Comparison of ENCODE assay signal across 23 cellular contexts in the genomic region with DNA sequence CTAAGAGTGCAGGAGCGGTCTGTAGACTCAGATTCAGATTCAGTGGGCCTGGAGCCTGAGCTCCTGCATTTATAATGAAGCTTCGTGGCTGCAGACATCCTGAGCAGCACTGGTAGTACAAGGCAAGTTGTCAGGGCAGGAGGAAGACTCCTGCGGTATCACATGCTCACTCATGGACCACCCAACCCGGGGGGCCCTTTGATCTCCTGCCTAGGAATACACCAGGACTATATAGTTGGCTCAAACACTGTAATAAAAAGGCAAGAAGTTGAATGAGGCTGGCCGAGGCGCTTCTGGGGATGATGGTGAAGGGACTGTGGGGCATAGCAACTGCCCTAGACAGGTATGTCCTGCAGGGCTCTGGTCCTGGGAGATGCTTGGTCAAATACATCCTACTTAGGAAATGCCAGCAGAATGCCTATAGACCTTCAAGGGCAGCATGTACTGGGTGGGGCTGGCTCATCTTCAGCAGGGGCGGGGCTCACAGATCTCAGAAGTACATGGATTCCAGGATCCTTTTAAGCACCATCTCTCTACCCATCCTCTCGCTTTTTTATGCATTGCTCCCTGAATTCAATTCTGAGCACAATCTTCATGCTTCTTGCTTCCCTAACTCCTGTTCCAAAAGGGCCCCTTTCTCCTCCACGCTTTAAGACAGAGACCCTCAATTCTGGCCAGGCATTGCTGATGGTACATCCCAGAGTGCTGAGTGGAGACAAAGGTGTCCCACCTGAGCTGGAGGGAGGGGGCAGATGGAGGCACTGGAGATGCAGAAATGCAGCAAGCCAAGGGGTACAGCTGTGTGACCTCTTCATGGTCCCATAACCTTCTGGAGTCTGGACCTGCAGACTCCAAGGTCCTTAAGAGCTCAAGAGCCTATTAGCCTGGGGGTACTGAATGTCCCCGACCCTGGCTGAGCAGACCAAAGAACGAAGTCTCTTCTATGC. TPM values are rescaled to one million over a fixed set of nuclear protein-coding genes. Genes with fewer than 3 reads are reported as not detected.
DNase-seq lines count a peak whose midpoint lies in the region; ATAC-seq, FAIRE-seq and TF ChIP-seq lines count a peak whose summit lies in the region.
"Had no signal": no experiment of that assay in that cellular context is flagged by ENCODE, and none has a peak within 500 bp of the region (broad histone marks: within the 10 kb centered on the region; RNA-seq: fewer than 3 reads in every experiment).

No MANE protein-coding gene starts in this region.

- intact Hi-C loops in K562 (cut with micrococcal nuclease): loop anchor here (5.0 kb wide), 1 partner anchor 111 kb away; the partner anchor contains the start of gene USP48

- POLR2A ChIA-PET in HEK293 (lab: Yijun Ruan, JAX): interaction anchor here (0.6 kb wide), 1 partner anchor 12 kb away, joined by 3 read pairs; no protein-coding TSS in a partner anchor
- POLR2A ChIA-PET in K562 (lab: Yijun Ruan, JAX): interaction anchor here (0.5 to 2.9 kb wide), 10 partner anchors 9 to 1077 kb away, joined by 3 to 13 read pairs (median 4); no protein-coding TSS in a partner anchor

- peaks cover 12% of the 10 kb centered on the region for H3K79me2 ChIP-seq in K562 (ENCODE audit: control insufficient read depth, insufficient read depth, low read length)

- peak overlapping the region; percentile 93; the same call in 1 of the 2 replicates for H3K4me2 ChIP-seq in K562 (ENCODE audit: insufficient read depth, low read length)
- H3K4me2 ChIP-seq: SK-N-SH, smooth muscle cell had no signal

- H3K27ac ChIP-seq in HEK293 (ENCODE audit: extremely low read depth, low read depth, low read length) (no peak overlapping the region), K562 (ENCODE audit: extremely low read depth, low read depth, low read length) (peak overlapping the region; percentile 85)
- H3K27ac ChIP-seq: colonic mucosa, ovary had no signal

- TF ChIP-seq CTCF in HEK293 (tag by site-specific recombination; IDR thresholded peaks at IDR 0.05) (no peak), K562 (IDR thresholded peaks at IDR 0.05 in 2 of 3, conservative IDR thresholded peaks at IDR 0.05 in 1 of 3; ENCODE audit: insufficient read depth in 2 of 3, low read depth in 1 of 3, low read length in 3 of 3) (no peak), D721Med (IDR thresholded peaks at IDR 0.05; ENCODE audit: insufficient read depth, missing control alignments) (no peak)

- H3K36me3 ChIP-seq in HEK293 (ENCODE audit: control insufficient read depth in 2 of 2, insufficient read depth in 1 of 2, low read length in 2 of 2) (no peaks in the 10 kb centered on the region), K562 (ENCODE audit: control insufficient read depth, insufficient read depth, low read length) (peaks cover 12% of the 10 kb centered on the region; the same call in 1 of the 3 replicates)
- H3K36me3 ChIP-seq: colonic mucosa, ovary had no signal

- TF ChIP-seq POLR2A in K562 (conservative IDR thresholded peaks at IDR 0.05): no peak

- in situ Hi-C loops in K562 (cut with MboI): loop anchor here (25.0 kb wide), 1 partner anchor 159 kb away; the partner anchor contains the start of gene ALPL

- H3K9me1 ChIP-seq in K562 (ENCODE audit: control insufficient read depth, insufficient read depth, low read length): no peaks in the 10 kb centered on the region

- H3K4me3 ChIP-seq in HEK293 (ENCODE audit: low read depth, low read length) (no peak overlapping the region), K562 (no peak overlapping the region)
- H3K4me3 ChIP-seq: colonic mucosa, ovary, smooth muscle cell had no signal

- ATAC-seq in K562: no peak
- ATAC-seq: natural killer cell had no signal

- H3K27me3 ChIP-seq in K562 (ENCODE audit: control insufficient read depth in 2 of 2, insufficient read depth in 2 of 2, low read length in 2 of 2): no peaks in the 10 kb centered on the region
- H3K27me3 ChIP-seq: ovary had no signal

- H3K4me1 ChIP-seq in HEK293 (ENCODE audit: control insufficient read depth, insufficient read depth, low read length): no peaks in the 10 kb centered on the region
- H3K4me1 ChIP-seq in K562 (replicated peaks in 1 of 2; ENCODE audit: control insufficient read depth in 2 of 2, insufficient read depth in 2 of 2, low read length in 2 of 2): peaks cover 50 to 54% of the 10 kb centered on the region in 2 experiments

- no TSS peak for BruUV-seq in K562 (replicated peaks; lab: Mats Ljungman, UMichigan)

- H3K9ac ChIP-seq in K562 (ENCODE audit: insufficient read depth in 1 of 2, low read depth in 2 of 2, low read length in 2 of 2): peak overlapping the region; percentile 13 to 87; a peak in 2 of 4 replicates
- H3K9ac ChIP-seq: SK-N-SH had no signal

- H4K20me1 ChIP-seq in K562 (replicated peaks; ENCODE audit: control insufficient read depth, insufficient read depth, low read length): no peaks in the 10 kb centered on the region; the same call in 1 of the 2 replicates

- H3K9me3 ChIP-seq in HEK293 (ENCODE audit: control insufficient read depth, insufficient read depth, low read depth, low read length): no peaks in the 10 kb centered on the region
- H3K9me3 ChIP-seq in K562 (replicated peaks; ENCODE audit: control insufficient read depth, insufficient read depth, low read depth, low read length): no peaks in the 10 kb centered on the region
- H3K9me3 ChIP-seq: colonic mucosa, ovary, SK-N-SH had no signal

- no peak overlapping the region for H2AFZ ChIP-seq in K562 (ENCODE audit: low read depth, low read length)

- CTCF ChIA-PET in HEK293 (lab: Yijun Ruan, JAX) (interaction anchor here (0.5 to 1.5 kb wide), 2 partner anchors 13 to 32 kb away, joined by 3 to 4 read pairs; no protein-coding TSS in a partner anchor), K562 (lab: Yijun Ruan, JAX; ENCODE audit: low intra/inter-chr PET ratio) (no interaction called here)

- 79% methylated on average over 11 of the region's 11 CpGs for WGBS in K562 (ENCODE audit: insufficient coverage, low coverage, missing lambda C conversion rate)

- FAIRE-seq in K562 (lab: Jason Lieb, UNC): no peak
- no peak for FAIRE-seq in D721Med (lab: Jason Lieb, UNC)
- FAIRE-seq: GM12891, kidney had no signal

- TF ChIP-seq RAD21 in K562 (CRISPR knock-in tag; conservative IDR thresholded peaks at IDR 0.05 in 1 of 2, IDR thresholded peaks at IDR 0.05 in 1 of 2): no peak

- no peak for TF ChIP-seq EP300 in K562 (IDR thresholded peaks at IDR 0.05; ENCODE audit: low read length)

- peak; percentile 7 for DNase-seq in EH (ENCODE audit: low read depth)
- peak in 1 of 4 experiments; percentile 17 for DNase-seq in K562 (ENCODE audit: extremely low read depth in 1 of 4, low spot score in 3 of 4)
- DNase-seq in retina: peak; percentile 25
- no peak for DNase-seq in mesenteric fat pad (ENCODE audit: low spot score)
- no peak for DNase-seq in NOMO-1 (lab: John Stamatoyannopoulos, UW; ENCODE audit: unreplicated experiment in 2 of 2)
- DNase-seq in D721Med (ENCODE audit: insufficient read length, low spot score): no peak
- DNase-seq in midbrain (lab: John Stamatoyannopoulos, UW): no peak
- DNase-seq: activated CD4-positive, alpha-beta T cell treated with anti-CD3 and anti-CD28 coated beads for 4 hours; activated naive CD4-positive, alpha-beta T cell treated with anti-CD3 and anti-CD28 coated beads, Interleukin-2, amount 10 ng/mL, durations not matched to agents 7 days and 5 days; Calu3; colonic mucosa; DND-41; effector memory CD4-positive, alpha-beta T cell; kidney; natural killer cell; NCI-H2029 treated with DMSO at 0.1 percent for 48 hours; NCI-H226; ovary; T-helper 2 cell had no signal

TF ChIP-seq in HEK293, 187 proteins besides CTCF, POLR2A, EP300 and RAD21 (continues in another document):
- TF ChIP-seq ZNF654 (tag by site-specific recombination; IDR thresholded peaks at IDR 0.05; ENCODE audit: low read depth): no peak

TF ChIP-seq in K562, 482 proteins besides CTCF, POLR2A, EP300 and RAD21 (continues in another document):
- TF ChIP-seq KDM5B (IDR thresholded peaks at IDR 0.05; ENCODE audit: insufficient replicate concordance, low read depth, low read length) (peak; percentile 29), ZNF785 (CRISPR knock-in tag; IDR thresholded peaks at IDR 0.05) (no peak), KHSRP (IDR thresholded peaks at IDR 0.05) (no peak), NELFE (IDR thresholded peaks at IDR 0.05; ENCODE audit: insufficient read depth, insufficient read length) (no peak), PML (IDR thresholded peaks at IDR 0.05; ENCODE audit: low read length) (no peak), RFX7 (CRISPR knock-in tag; IDR thresholded peaks at IDR 0.05) (no peak), HNRNPUL1 (IDR thresholded peaks at IDR 0.05; ENCODE audit: low read length) (peak; percentile 37; the same call in 1 of the 2 replicates), BRD4 (IDR thresholded peaks at IDR 0.05) (no peak), WHSC1 (IDR thresholded peaks at IDR 0.05; ENCODE audit: low read length) (no peak)

RNA-seq across cellular contexts. Expression of gene RAP1GAP, which starts 2.1 kb away (rescaled TPM):
- total RNA-seq in K562 (2011; cell fraction: chromatin; rRNA removed; ENCODE audit: low replicate concordance): 41.9 and 97.0 TPM in 2 replicates
- total RNA-seq in K562 (2011; cell fraction: nucleolus; rRNA removed): 41.8 and 44.9 TPM in 2 replicates
- 34.0 and 35.7 TPM in 2 replicates for total RNA-seq in K562 (2011; cell fraction: nucleoplasm; rRNA removed)
- total RNA-seq in K562 (2014; rRNA removed): 19.2 and 28.0 TPM in 2 replicates
- total RNA-seq in K562 (2014; rRNA removed; fragmentation: Illumina TruSeq; extraction: Trizol): 7.0 and 7.3 TPM in 2 replicates
- 9.5 and 9.7 TPM in 2 replicates for total RNA-seq in K562 (2015; rRNA removed; fragmentation: Illumina TruSeq; extraction: Trizol)
- 30.2 and 31.0 TPM in 2 replicates for total RNA-seq in K562 (2021)
- 30.2 and 36.0 TPM in 2 replicates for polyA plus RNA-seq in K562 (2011; rRNA removed)
- polyA plus RNA-seq in K562 (2011; cell fraction: cytosol; rRNA removed): 27.3 and 36.3 TPM in 2 replicates
- polyA plus RNA-seq in K562 (2011; cell fraction: nucleus; rRNA removed): 68.0 and 110 TPM in 2 replicates
- polyA plus RNA-seq in K562 (2012): 23.3 and 41.5 TPM in 2 replicates
- 23.5 and 26.5 TPM in 2 replicates for polyA plus RNA-seq in K562 (2014; fragmentation: Illumina TruSeq; extraction: Trizol)
- polyA plus RNA-seq in K562 (2014; fragmentation: Nextera tagmentation; extraction: Ambion mirVana): under 1 TPM; 0.29 to 0.51 TPM
- 21.7 and 22.3 TPM in 2 replicates for polyA plus RNA-seq in K562 (2014; rRNA removed)
- 25.4 and 27.5 TPM in 2 replicates for polyA minus RNA-seq in K562 (2011; rRNA and poly(A)+ RNA removed)
- polyA minus RNA-seq in K562 (2011; cell fraction: cytosol; rRNA and poly(A)+ RNA removed): 22.4 and 26.1 TPM in 2 replicates
- 26.9 and 27.0 TPM in 2 replicates for polyA minus RNA-seq in K562 (2011; cell fraction: nucleus; rRNA and poly(A)+ RNA removed)
- total RNA-seq in mesenteric fat pad: 0.26 TPM

Comparison
In these comparisons a context has a peak if more than half of its experiments do, and no peak if none do; other contexts are left out.
1. DNase-seq: peak in EH (single experiment) and retina (single experiment); none in mesenteric fat pad (single experiment), NOMO-1 (0 of 2), D721Med (single experiment) and midbrain (single experiment).